ENCODE assay signal across 8 cellular contexts in the genomic region with DNA sequence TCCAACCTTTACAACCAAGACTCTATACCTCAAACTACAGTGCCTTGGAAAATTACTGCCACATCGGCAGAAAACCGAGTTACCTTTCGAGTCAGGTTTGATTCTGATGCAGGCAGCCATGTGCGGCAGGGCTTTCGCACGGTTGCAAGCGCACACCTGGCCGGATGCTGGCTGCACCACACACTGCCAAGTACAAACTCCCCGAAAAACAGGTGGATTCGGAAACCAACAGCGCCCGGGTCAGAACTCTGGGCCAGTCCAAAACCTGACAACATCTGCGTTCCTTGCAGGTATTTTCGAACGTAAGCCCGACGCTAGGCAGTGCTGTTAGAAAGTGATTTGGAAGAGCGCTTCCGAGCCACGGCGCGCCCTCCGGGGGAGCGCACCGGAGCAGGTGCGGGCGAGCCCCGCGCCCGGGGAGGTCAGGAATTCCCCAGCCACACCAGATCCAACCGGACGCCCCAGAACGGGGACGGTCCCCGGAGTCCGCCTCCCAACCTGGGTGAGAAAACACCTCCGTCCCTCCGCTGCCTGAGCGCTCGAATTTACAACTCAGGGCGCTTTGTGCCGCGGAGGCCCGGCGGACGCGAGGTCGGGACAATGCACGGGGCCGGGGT. TPM values are rescaled to one million over a fixed set of nuclear protein-coding genes. Genes with fewer than 3 reads are reported as not detected.
DNase-seq lines count a peak whose midpoint lies in the region; ATAC-seq and TF ChIP-seq lines count a peak whose summit lies in the region.

No MANE protein-coding gene starts in this region.

- peaks cover 16% of the 10 kb centered on the region for H3K27me3 Mint-ChIP-seq in type B pancreatic cell

- H3K36me3 Mint-ChIP-seq in type B pancreatic cell = no peaks in the 10 kb centered on the region

- peak; percentile 14 for DNase-seq in DMS79 treated with DMSO at 0.1 percent for 48 hours (lab: John Stamatoyannopoulos, UW)
- no peak for DNase-seq in DMS79 (lab: John Stamatoyannopoulos, UW)
- peak; percentile 31 for DNase-seq in activated CD4-positive, alpha-beta T cell treated with anti-CD3 and anti-CD28 coated beads for 1 hour
- DNase-seq in dermis blood vessel endothelial cell = peak; percentile 40
- DNase-seq in myocyte (ENCODE audit: low read depth) = peak; percentile 36
- no peak for DNase-seq in type B pancreatic cell (ENCODE audit: extremely low spot score, unreplicated experiment)
- no peak for DNase-seq in sciatic nerve (ENCODE audit: low spot score)

- peak; percentile 30 for ATAC-seq in HG03439 (IDR thresholded peaks at IDR 0.05; ENCODE audit: unreplicated experiment)
- no peak for ATAC-seq in sciatic nerve

- intact Hi-C loops in sciatic nerve (cut with DNase I) = no loop called here

- peaks cover 53% of the 10 kb centered on the region for H3K4me1 Mint-ChIP-seq in type B pancreatic cell (ENCODE audit: unreplicated experiment)

- no peaks in the 10 kb centered on the region for H3K9me3 Mint-ChIP-seq in type B pancreatic cell

- peak overlapping the region; percentile 87 for H3K27ac Mint-ChIP-seq in type B pancreatic cell

- peak overlapping the region; percentile 89 for H3K4me3 Mint-ChIP-seq in type B pancreatic cell

- no peak for TF ChIP-seq CTCF in type B pancreatic cell (conservative IDR thresholded peaks at IDR 0.05)

RNA-seq across cellular contexts. Expression of gene USP7, which starts 1.2 kb away (rescaled TPM):
- total RNA-seq in dermis blood vessel endothelial cell = 61.3 and 72.1 TPM in 2 replicates
- 57.2 and 69.3 TPM in 2 replicates for total RNA-seq in myocyte
- polyA plus RNA-seq in myocyte (2012) = 38.3 TPM
- total RNA-seq in type B pancreatic cell (ENCODE audit: low replicate concordance) = 106 and 118 TPM in 2 replicates
- total RNA-seq in sciatic nerve = 113 TPM

Comparison
In these comparisons a context has a peak if more than half of its experiments do, and no peak if none do; other contexts are left out.
1. DNase-seq: peak in DMS79 treated with DMSO at 0.1 percent for 48 hours (single experiment), activated CD4-positive, alpha-beta T cell treated with anti-CD3 and anti-CD28 coated beads for 1 hour (single experiment), dermis blood vessel endothelial cell (single experiment) and myocyte (single experiment); none in DMS79 (single experiment), type B pancreatic cell (single experiment) and sciatic nerve (single experiment).